In genomic region chr14:55270832-55271571, GRCh38 we compare ENCODE assay signal across 8 cellular contexts.
DNase-seq lines count a peak whose midpoint lies in the region; ATAC-seq and TF ChIP-seq lines count a peak whose summit lies in the region.

FBXO34 (plus strand) TSS chr14:55271421; CDS start chr14:55350391, 78,970 bp downstream.

- ATAC-seq in GM18909 (IDR thresholded peaks at IDR 0.05; ENCODE audit: poor library complexity, unreplicated experiment) (peak; percentile 86), HG03196 (IDR thresholded peaks at IDR 0.05; ENCODE audit: unreplicated experiment) (peak; percentile 83)
- peak; percentile 90 for ATAC-seq in central memory CD8-positive, alpha-beta T cell (replicated peaks; ENCODE audit: extremely low read depth, poor library complexity, severe bottlenecking)

- peak within 1 kb of the TSS; percentile 85 for H3K4me3 Mint-ChIP-seq in central memory CD8-positive, alpha-beta T cell

- peak within 1 kb of the TSS; percentile 89 for H3K27ac Mint-ChIP-seq in central memory CD8-positive, alpha-beta T cell (ENCODE audit: low read depth)

- peaks cover 41% of the 10 kb centered on the region for H3K4me1 Mint-ChIP-seq in central memory CD8-positive, alpha-beta T cell

- H3K36me3 Mint-ChIP-seq in central memory CD8-positive, alpha-beta T cell (ENCODE audit: insufficient read depth) = peaks cover 15% of the 10 kb centered on the region

- no peaks in the 10 kb centered on the region for H3K9me3 Mint-ChIP-seq in central memory CD8-positive, alpha-beta T cell

- TF ChIP-seq CTCF in AG09309 (IDR thresholded peaks at IDR 0.05; ENCODE audit: control insufficient read depth, insufficient read depth, low read depth, low read length, missing control alignments) = peak; percentile 99

- DNase-seq in AG09309 (ENCODE audit: low read depth) = peak; percentile 77
- DNase-seq in NCI-H345 (lab: John Stamatoyannopoulos, UW) = peak; percentile 99
- peak; percentile 97 to 99 (median 98) for DNase-seq in activated CD4-positive, CD25-positive, alpha-beta regulatory T cell (lab: John Stamatoyannopoulos, UW)
- DNase-seq in central memory CD8-positive, alpha-beta T cell (ENCODE audit: low spot score in 2 of 2) = peak; percentile 99 to 100
- DNase-seq in iris pigment epithelial cell (ENCODE audit: low read depth) = peak; percentile 95
- peak; percentile 100 for DNase-seq in stimulated activated CD4-positive, alpha-beta T cell treated with anti-CD3 and anti-CD28 coated beads, Interleukin-12 subunit alpha, Interleukin-12 subunit beta, amount 100 ng/mL, for 4 hours

- H3K4me3 ChIP-seq in AG09309 (ENCODE audit: control insufficient read depth, low read depth, low read length) = peak within 1 kb of the TSS; percentile 99

- no peaks in the 10 kb centered on the region for H3K27me3 Mint-ChIP-seq in central memory CD8-positive, alpha-beta T cell

Comparison
In these comparisons a context has a peak if more than half of its experiments do, and no peak if none do; other contexts are left out.
1. Peak in every context shown above with its lines: DNase-seq, ATAC-seq and H3K4me3 ChIP-seq.